Comparison of ENCODE assay signal across 22 cellular contexts in the genomic region with DNA sequence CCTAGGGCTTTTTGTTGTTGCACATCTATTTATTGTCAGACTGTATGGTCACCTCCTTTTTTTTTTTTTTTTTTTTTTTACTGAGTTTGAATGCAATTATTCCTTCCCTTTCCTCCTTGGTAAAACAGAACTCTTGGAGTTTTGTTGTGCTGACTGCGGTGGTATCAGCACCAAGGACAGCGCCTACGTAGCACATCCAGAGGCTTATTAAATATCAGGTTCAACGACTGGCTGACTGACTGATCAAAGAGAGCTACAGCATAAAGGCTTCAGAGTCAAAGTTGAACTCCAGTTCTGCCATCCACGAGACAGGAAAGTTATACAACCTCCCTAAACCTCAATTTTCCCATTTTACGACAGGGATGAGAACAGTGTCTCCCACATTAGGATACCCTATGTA.
DNase-seq lines count a peak whose midpoint lies in the region; ATAC-seq, FAIRE-seq and TF ChIP-seq lines count a peak whose summit lies in the region.
"Had no signal": no experiment of that assay in that cellular context is flagged by ENCODE, and none has a peak within 500 bp of the region (broad histone marks: within the 10 kb centered on the region; RNA-seq: fewer than 3 reads in every experiment).

No MANE protein-coding gene starts in this region.

- no peak for FAIRE-seq in A549 (lab: Jason Lieb, UNC)
- FAIRE-seq: astrocyte, kidney, TTC549 had no signal

- no peak for TF ChIP-seq RAD21 in A549 (conservative IDR thresholded peaks at IDR 0.05 in 1 of 2, IDR thresholded peaks at IDR 0.05 in 1 of 2)

- POLR2A ChIA-PET in A549 (lab: Yijun Ruan, JAX), result no interaction called here

- H3K4me2 ChIP-seq in A549, result no peak overlapping the region

- no peaks in the 10 kb centered on the region for H3K9me3 ChIP-seq in A549
- H3K9me3 ChIP-seq: heart left ventricle, transverse colon had no signal

- H3K4me1 ChIP-seq in A549, result no peaks in the 10 kb centered on the region
- H3K4me1 ChIP-seq: heart left ventricle, transverse colon had no signal

- TF ChIP-seq POLR2A in A549 (IDR thresholded peaks at IDR 0.05; ENCODE audit: low read length), result no peak

- H3K27ac ChIP-seq in A549, result no peak overlapping the region
- H3K27ac ChIP-seq: heart left ventricle, SK-N-MC, transverse colon had no signal

- in situ Hi-C loops in SK-MEL-5 (cut with HindIII; ENCODE audit: low pct_unique_long_range_greater_than_20kb, low sequenced_read_pairs), result no loop called here

- ATAC-seq in A549 (no peak), GM18858 (IDR thresholded peaks at IDR 0.05; ENCODE audit: unreplicated experiment) (no peak)
- ATAC-seq: heart left ventricle had no signal

- no peak for TF ChIP-seq CTCF in A549 (IDR thresholded peaks at IDR 0.05)

- no peak for TF ChIP-seq EP300 in A549 (IDR thresholded peaks at IDR 0.05)

- no peak for DNase-seq in A549 (ENCODE audit: low read depth in 1 of 2, low spot score in 1 of 2)
- peak; percentile 6 for DNase-seq in HK-2 (ENCODE audit: unreplicated experiment)
- peak; percentile 2 for DNase-seq in SK-MEL-5 (ENCODE audit: low read depth, low spot score)
- DNase-seq in kidney glomerular epithelial cell (lab: John Stamatoyannopoulos, UW), result peak; percentile 0
- DNase-seq in iPS-NIHi7 (ENCODE audit: extremely low spot score), result no peak
- no peak for DNase-seq in kidney tubule cell (ENCODE audit: low spot score)
- no peak for DNase-seq in NCI-H2107 (lab: John Stamatoyannopoulos, UW)
- DNase-seq: activated CD4-positive, alpha-beta T cell treated with anti-CD3 and anti-CD28 coated beads for 48 hours; activated CD8-positive, alpha-beta memory T cell treated with anti-CD3 and anti-CD28 coated beads, Interleukin-2, amount 50 U/mL, for 4 hours; activated naive CD4-positive, alpha-beta T cell treated with Interleukin-2 at 50 U/mL for 16 hours; DMS153; IMR-90; kidney; NCI-H1092 treated with DMSO at 0.1 percent for 48 hours; NCI-H526; stimulated activated naive CD4-positive, alpha-beta T cell treated with Interleukin-2 at 50 U/mL for 16 hours; transverse colon had no signal

- 4% methylated on average over 6 of the region's 6 CpGs for WGBS in A549 (ENCODE audit: missing lambda C conversion rate)

- H3K4me3 ChIP-seq in A549, result no peak overlapping the region
- H3K4me3 ChIP-seq: heart left ventricle, SK-N-MC, transverse colon had no signal

- CTCF ChIA-PET in A549 (lab: Yijun Ruan, JAX), result interaction anchor here (1.0 kb wide), 1 partner anchor 25 kb away, joined by 3 read pairs; no protein-coding TSS in a partner anchor

TF ChIP-seq in A549, 52 proteins besides CTCF, POLR2A, EP300 and RAD21:
- TF ChIP-seq CBX2 (IDR thresholded peaks at IDR 0.05; ENCODE audit: borderline replicate concordance, low read depth) (no peak), TP53 (CRISPR knock-in tag; IDR thresholded peaks at IDR 0.05) (no peak)
- TF ChIP-seq, protein P1, sequence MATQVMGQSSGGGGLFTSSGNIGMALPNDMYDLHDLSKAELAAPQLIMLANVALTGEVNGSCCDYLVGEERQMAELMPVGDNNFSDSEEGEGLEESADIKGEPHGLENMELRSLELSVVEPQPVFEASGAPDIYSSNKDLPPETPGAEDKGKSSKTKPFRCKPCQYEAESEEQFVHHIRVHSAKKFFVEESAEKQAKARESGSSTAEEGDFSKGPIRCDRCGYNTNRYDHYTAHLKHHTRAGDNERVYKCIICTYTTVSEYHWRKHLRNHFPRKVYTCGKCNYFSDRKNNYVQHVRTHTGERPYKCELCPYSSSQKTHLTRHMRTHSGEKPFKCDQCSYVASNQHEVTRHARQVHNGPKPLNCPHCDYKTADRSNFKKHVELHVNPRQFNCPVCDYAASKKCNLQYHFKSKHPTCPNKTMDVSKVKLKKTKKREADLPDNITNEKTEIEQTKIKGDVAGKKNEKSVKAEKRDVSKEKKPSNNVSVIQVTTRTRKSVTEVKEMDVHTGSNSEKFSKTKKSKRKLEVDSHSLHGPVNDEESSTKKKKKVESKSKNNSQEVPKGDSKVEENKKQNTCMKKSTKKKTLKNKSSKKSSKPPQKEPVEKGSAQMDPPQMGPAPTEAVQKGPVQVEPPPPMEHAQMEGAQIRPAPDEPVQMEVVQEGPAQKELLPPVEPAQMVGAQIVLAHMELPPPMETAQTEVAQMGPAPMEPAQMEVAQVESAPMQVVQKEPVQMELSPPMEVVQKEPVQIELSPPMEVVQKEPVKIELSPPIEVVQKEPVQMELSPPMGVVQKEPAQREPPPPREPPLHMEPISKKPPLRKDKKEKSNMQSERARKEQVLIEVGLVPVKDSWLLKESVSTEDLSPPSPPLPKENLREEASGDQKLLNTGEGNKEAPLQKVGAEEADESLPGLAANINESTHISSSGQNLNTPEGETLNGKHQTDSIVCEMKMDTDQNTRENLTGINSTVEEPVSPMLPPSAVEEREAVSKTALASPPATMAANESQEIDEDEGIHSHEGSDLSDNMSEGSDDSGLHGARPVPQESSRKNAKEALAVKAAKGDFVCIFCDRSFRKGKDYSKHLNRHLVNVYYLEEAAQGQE (IDR thresholded peaks at IDR 0.05), result peak; percentile 80

Comparison
In these comparisons a context has a peak if more than half of its experiments do, and no peak if none do; other contexts are left out.
1. DNase-seq: peak in HK-2 (single experiment), SK-MEL-5 (single experiment) and kidney glomerular epithelial cell (single experiment); none in A549 (0 of 2), iPS-NIHi7 (single experiment), kidney tubule cell (single experiment) and NCI-H2107 (single experiment).